Comparison of ENCODE assay signal across 35 cellular contexts in genomic region chr1:39470040-39470439, GRCh38. TPM values are rescaled to one million over a fixed set of nuclear protein-coding genes. Genes with fewer than 3 reads are reported as not detected.
"Had no signal": no experiment of that assay in that cellular context is flagged by ENCODE, and none has a peak within 500 bp of the region (broad histone marks: within the 10 kb centered on the region; RNA-seq: fewer than 3 reads in every experiment).

No MANE protein-coding gene starts in this region.

- DNase-seq: activated B cell treated with CpG ODN at 0.5 μM for 24 hours; activated CD4-positive, alpha-beta memory T cell treated with anti-CD3 and anti-CD28 coated beads for 36 hours; activated CD4-positive, alpha-beta T cell treated with anti-CD3 and anti-CD28 coated beads for 4 hours; activated CD4-positive, alpha-beta T cell treated with anti-CD3 and anti-CD28 coated beads, Interleukin-2, amount 10 ng/mL, durations not matched to agents 24 days and 14 days; activated CD4-positive, alpha-beta T cell treated with anti-CD3 and anti-CD28 coated beads, Interleukin-2, amount 50 U/mL, for 1 hour; activated CD4-positive, alpha-beta T cell treated with anti-CD3 and anti-CD28 coated beads, Interleukin-2, amount 50 U/mL, for 4 hours; activated CD4-positive, CD25-positive, alpha-beta regulatory T cell treated with anti-CD3 and anti-CD28 coated beads, Interleukin-2, amount 50 U/mL, for 72 hours; activated CD8-positive, alpha-beta memory T cell treated with anti-CD3 and anti-CD28 coated beads, Interleukin-2, amount 50 U/mL, for 4 hours; activated CD8-positive, alpha-beta T cell treated with anti-CD3 and anti-CD28 coated beads for 36 hours; activated effector memory CD4-positive, alpha-beta T cell treated with anti-CD3 and anti-CD28 coated beads, Interleukin-2, amount 50 U/mL, for 16 hours; activated gamma-delta T cell treated with Interleukin-2 at 50 U/mL for 16 hours; activated naive CD4-positive, alpha-beta T cell; activated naive CD4-positive, alpha-beta T cell treated with anti-CD3 and anti-CD28 coated beads for 36 hours; activated naive CD4-positive, alpha-beta T cell treated with anti-CD3 and anti-CD28 coated beads, Interleukin-2, amount 50 U/mL, for 16 hours; activated naive CD8-positive, alpha-beta T cell treated with anti-CD3 and anti-CD28 coated beads for 36 hours; activated T-cell treated with anti-CD3 and anti-CD28 coated beads for 4 hours; activated T-cell treated with anti-CD3 and anti-CD28 coated beads, Interleukin-2, amount 50 U/mL, for 24 hours; activated T-cell treated with anti-CD3 and anti-CD28 coated beads, Interleukin-2, amount 50 U/mL, for 48 hours; adrenal gland; amniotic stem cell; aorta; body of pancreas; brain microvascular endothelial cell; central memory CD4-positive, alpha-beta T cell; SW 1271; T-helper 1 cell; T-helper 2 cell; T-helper 9 cell had no signal

- H3K27ac ChIP-seq: adrenal gland, body of pancreas, brain microvascular endothelial cell, breast epithelium, VCaP had no signal

- H3K9me3 Mint-ChIP-seq: activated B cell treated with CpG ODN at 0.5 μM for 24 hours; activated CD4-positive, alpha-beta memory T cell treated with anti-CD3 and anti-CD28 coated beads for 36 hours; activated CD4-positive, alpha-beta T cell treated with anti-CD3 and anti-CD28 coated beads, Interleukin-2, amount 10 ng/mL, durations not matched to agents 24 days and 14 days; activated CD8-positive, alpha-beta T cell treated with anti-CD3 and anti-CD28 coated beads for 36 hours; activated naive CD4-positive, alpha-beta T cell treated with anti-CD3 and anti-CD28 coated beads for 36 hours; activated naive CD4-positive, alpha-beta T cell treated with anti-CD3 and anti-CD28 coated beads, Interleukin-2, amount 50 U/mL, for 72 hours; activated naive CD8-positive, alpha-beta T cell treated with anti-CD3 and anti-CD28 coated beads for 36 hours; activated T-cell treated with anti-CD3 and anti-CD28 coated beads, Interleukin-2, amount 50 U/mL, for 24 hours; activated T-helper 1 cell treated with anti-CD3 and anti-CD28 coated beads, Interleukin-12 subunit alpha, Interleukin-12 subunit beta, Interleukin-2, Interleukin-4 antibody, amounts not matched to agents 30 ng/mL and 10 ng/mL and 1 ng/mL, durations not matched to agents 14 hours and 24 hours and 36 hours; activated T-helper 17 cell treated with anti-CD3 and anti-CD28 coated beads, Interleukin-2, amount 50 U/mL, for 72 hours; T-helper 1 cell treated with Interleukin-12 subunit alpha and Interleukin-12 subunit beta and Interleukin-4 antibody, amounts not matched to agents 30 μg/mL and 1 μg/mL, for 36 hours; T-helper 2 cell treated with Interferon-gamma antibody and Interleukin-4, amounts not matched to agents 5 μg/mL and 100 μg/mL, for 36 hours had no signal

- H3K27me3 Mint-ChIP-seq: activated B cell treated with CpG ODN at 0.5 μM for 24 hours; activated CD4-positive, alpha-beta memory T cell treated with anti-CD3 and anti-CD28 coated beads for 36 hours; activated CD4-positive, alpha-beta T cell treated with anti-CD3 and anti-CD28 coated beads, Interleukin-2, amount 10 ng/mL, durations not matched to agents 24 days and 14 days; activated CD8-positive, alpha-beta T cell treated with anti-CD3 and anti-CD28 coated beads for 36 hours; activated naive CD8-positive, alpha-beta T cell treated with anti-CD3 and anti-CD28 coated beads for 36 hours; activated T-cell treated with anti-CD3 and anti-CD28 coated beads, Interleukin-2, amount 50 U/mL, for 24 hours; activated T-helper 17 cell treated with anti-CD3 and anti-CD28 coated beads, Interleukin-2, amount 50 U/mL, for 72 hours had no signal

- H3K4me1 Mint-ChIP-seq: activated B cell treated with CpG ODN at 0.5 μM for 24 hours; activated CD4-positive, alpha-beta T cell treated with anti-CD3 and anti-CD28 coated beads, Interleukin-2, amount 10 ng/mL, durations not matched to agents 24 days and 14 days; activated T-helper 17 cell treated with anti-CD3 and anti-CD28 coated beads, Interleukin-2, amount 50 U/mL, for 72 hours had no signal

- ATAC-seq: activated CD8-positive, alpha-beta T cell treated with anti-CD3 and anti-CD28 coated beads for 36 hours; activated naive CD4-positive, alpha-beta T cell treated with anti-CD3 and anti-CD28 coated beads, Interleukin-2, amount 50 U/mL, for 72 hours; activated T-helper 17 cell treated with anti-CD3 and anti-CD28 coated beads, Interleukin-2, amount 50 U/mL, for 72 hours; body of pancreas had no signal

- H3K27ac Mint-ChIP-seq: activated B cell treated with CpG ODN at 0.5 μM for 24 hours; activated CD4-positive, alpha-beta memory T cell treated with anti-CD3 and anti-CD28 coated beads for 36 hours; activated CD4-positive, alpha-beta T cell treated with anti-CD3 and anti-CD28 coated beads, Interleukin-2, amount 10 ng/mL, durations not matched to agents 24 days and 14 days; activated CD8-positive, alpha-beta T cell treated with anti-CD3 and anti-CD28 coated beads for 36 hours; activated naive CD4-positive, alpha-beta T cell treated with anti-CD3 and anti-CD28 coated beads for 36 hours; activated naive CD8-positive, alpha-beta T cell treated with anti-CD3 and anti-CD28 coated beads for 36 hours; activated T-helper 1 cell treated with anti-CD3 and anti-CD28 coated beads, Interleukin-12 subunit alpha, Interleukin-12 subunit beta, Interleukin-2, Interleukin-4 antibody, amounts not matched to agents 30 ng/mL and 10 ng/mL and 1 ng/mL, durations not matched to agents 14 hours and 24 hours and 36 hours; activated T-helper 17 cell treated with anti-CD3 and anti-CD28 coated beads, Interleukin-2, amount 50 U/mL, for 72 hours; T-helper 1 cell treated with Interleukin-12 subunit alpha and Interleukin-12 subunit beta and Interleukin-4 antibody, amounts not matched to agents 30 μg/mL and 1 μg/mL, for 36 hours; T-helper 2 cell treated with Interferon-gamma antibody and Interleukin-4, amounts not matched to agents 5 μg/mL and 100 μg/mL, for 36 hours had no signal

- H3K4me1 ChIP-seq: breast epithelium had no signal

- H3K4me3 Mint-ChIP-seq: activated B cell treated with CpG ODN at 0.5 μM for 24 hours; activated CD4-positive, alpha-beta memory T cell treated with anti-CD3 and anti-CD28 coated beads for 36 hours; activated CD4-positive, alpha-beta T cell treated with anti-CD3 and anti-CD28 coated beads, Interleukin-2, amount 10 ng/mL, durations not matched to agents 24 days and 14 days; activated CD8-positive, alpha-beta T cell treated with anti-CD3 and anti-CD28 coated beads for 36 hours; activated naive CD4-positive, alpha-beta T cell treated with anti-CD3 and anti-CD28 coated beads for 36 hours; activated naive CD8-positive, alpha-beta T cell treated with anti-CD3 and anti-CD28 coated beads for 36 hours; activated T-cell treated with anti-CD3 and anti-CD28 coated beads, Interleukin-2, amount 50 U/mL, for 24 hours; activated T-helper 1 cell treated with anti-CD3 and anti-CD28 coated beads, Interleukin-12 subunit alpha, Interleukin-12 subunit beta, Interleukin-2, Interleukin-4 antibody, amounts not matched to agents 30 ng/mL and 10 ng/mL and 1 ng/mL, durations not matched to agents 14 hours and 24 hours and 36 hours; activated T-helper 17 cell treated with anti-CD3 and anti-CD28 coated beads, Interleukin-2, amount 50 U/mL, for 72 hours; T-helper 1 cell treated with Interleukin-12 subunit alpha and Interleukin-12 subunit beta and Interleukin-4 antibody, amounts not matched to agents 30 μg/mL and 1 μg/mL, for 36 hours; T-helper 2 cell treated with Interferon-gamma antibody and Interleukin-4, amounts not matched to agents 5 μg/mL and 100 μg/mL, for 36 hours had no signal

- H3K9me3 ChIP-seq: adrenal gland, body of pancreas, breast epithelium had no signal

- H3K4me3 ChIP-seq: adrenal gland, body of pancreas, breast epithelium had no signal

- H3K27me3 ChIP-seq: adrenal gland, body of pancreas, brain microvascular endothelial cell, breast epithelium had no signal

RNA-seq across cellular contexts. Expression of gene BMP8A, which starts 21.4 kb away (rescaled TPM):
- total RNA-seq: activated CD4-positive, alpha-beta memory T cell treated with anti-CD3 and anti-CD28 coated beads for 36 hours; activated CD4-positive, alpha-beta T cell treated with anti-CD3 and anti-CD28 coated beads, Interleukin-2, amount 10 ng/mL, durations not matched to agents 24 days and 14 days; activated naive CD4-positive, alpha-beta T cell treated with anti-CD3 and anti-CD28 coated beads for 36 hours; activated T-helper 1 cell treated with anti-CD3 and anti-CD28 coated beads, Interleukin-12 subunit alpha, Interleukin-12 subunit beta, Interleukin-2, Interleukin-4 antibody, amounts not matched to agents 30 ng/mL and 10 ng/mL and 1 ng/mL, durations not matched to agents 14 hours and 24 hours and 36 hours; aorta had no signal
